15 cellular contexts compared by ENCODE assay signal in the genomic region with DNA sequence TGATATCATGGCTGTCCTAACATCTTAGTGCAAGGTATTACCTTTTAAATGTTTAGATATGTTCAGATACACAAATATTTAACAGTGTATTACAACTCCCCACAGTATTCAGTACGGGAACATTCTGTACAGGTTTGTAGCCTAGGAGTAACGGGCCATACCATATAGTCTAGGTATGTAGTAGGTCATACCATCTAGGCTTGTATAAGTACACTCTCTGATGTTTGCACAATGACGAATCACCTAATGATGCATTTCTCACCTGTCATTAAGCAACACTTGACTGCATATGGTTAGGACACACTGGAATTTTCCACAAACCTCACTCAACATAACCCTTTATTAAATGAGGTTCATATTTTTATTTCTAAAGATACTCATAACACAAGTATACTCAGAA.
DNase-seq lines count a peak whose midpoint lies in the region; ATAC-seq and TF ChIP-seq lines count a peak whose summit lies in the region.
"Had no signal": no experiment of that assay in that cellular context is flagged by ENCODE, and none has a peak within 500 bp of the region (broad histone marks: within the 10 kb centered on the region; RNA-seq: fewer than 3 reads in every experiment).

No MANE protein-coding gene starts in this region.

- DNase-seq in NCI-H1417 (lab: John Stamatoyannopoulos, UW) (peak in 2 of 3 experiments; percentile 6 to 64), NCI-H1417 treated with DMSO at 0.1 percent for 48 hours (lab: John Stamatoyannopoulos, UW) (no peak), PC-3 (peak; percentile 24), fibroblast of lung (ENCODE audit: low read depth in 2 of 2) (peak; percentile 0 to 40), renal cortical epithelial cell (ENCODE audit: low read depth) (peak; percentile 90), COLO829 (ENCODE audit: low spot score) (no peak), NCI-H526 (lab: John Stamatoyannopoulos, UW) (no peak), SK-N-SH (no peak)
- DNase-seq: CD4-positive, CD25-positive, alpha-beta regulatory T cell; immature natural killer cell; NCI-H187; NCI-H82; SHP77 had no signal

- H3K79me2 ChIP-seq in PC-3 (ENCODE audit: low read length) (no peaks in the 10 kb centered on the region; the same call in 1 of the 2 replicates), fibroblast of lung (ENCODE audit: control insufficient read depth, insufficient read depth, low read length) (no peaks in the 10 kb centered on the region), SK-N-SH (ENCODE audit: insufficient read depth) (peaks cover 14% of the 10 kb centered on the region; the same call in 1 of the 2 replicates)

- peak; percentile 73 for ATAC-seq in PC-3

- H3K36me3 ChIP-seq in PC-3 (ENCODE audit: low read depth, low read length), result peaks cover 14% of the 10 kb centered on the region
- no peaks in the 10 kb centered on the region for H3K36me3 ChIP-seq in fibroblast of lung (ENCODE audit: control insufficient read depth, insufficient read depth, low read length)
- peaks cover 11 to 23% of the 10 kb centered on the region in 2 experiments for H3K36me3 ChIP-seq in SK-N-SH (replicated peaks in 1 of 2; ENCODE audit: control insufficient read depth in 1 of 2, insufficient read depth in 2 of 2, low read length in 1 of 2)

- no peak overlapping the region for H3K9ac ChIP-seq in PC-3 (ENCODE audit: low read length)
- H3K9ac ChIP-seq in fibroblast of lung (ENCODE audit: insufficient read depth, low read length), result no peak overlapping the region
- no peak overlapping the region for H3K9ac ChIP-seq in SK-N-SH

- H3K4me3 ChIP-seq in PC-3 (ENCODE audit: low read length) (no peak overlapping the region), fibroblast of lung (replicated peaks in 1 of 4; ENCODE audit: control extremely low read depth in 1 of 4, insufficient read depth in 1 of 4, low read depth in 3 of 4, low read length in 4 of 4) (no peak overlapping the region), SK-N-SH (ENCODE audit: low read depth in 2 of 2, low read length in 1 of 2) (no peak overlapping the region)
- H3K4me3 ChIP-seq: cardiac muscle cell, suprapubic skin had no signal

- intact Hi-C loops in PC-3 (cut with micrococcal nuclease), result no loop called here

- POLR2A ChIA-PET in PC-3 (lab: Charles Lee; ENCODE audit: unreplicated experiment), result interaction anchor here (0.6 kb wide), 1 partner anchor 13 kb away, joined by 5 read pairs; no protein-coding TSS in a partner anchor
- POLR2A ChIA-PET in SK-N-SH (lab: Yijun Ruan, JAX), result no interaction called here

- no peak for TF ChIP-seq RAD21 in SK-N-SH (IDR thresholded peaks at IDR 0.05; ENCODE audit: low read length)

- TF ChIP-seq EP300 in SK-N-SH (IDR thresholded peaks at IDR 0.05; ENCODE audit: borderline replicate concordance in 1 of 2, low read depth in 1 of 2, low read length in 1 of 2), result no peak

- TF ChIP-seq CTCF in PC-3 (conservative IDR thresholded peaks at IDR 0.05; ENCODE audit: low read depth, low read length), result no peak
- no peak for TF ChIP-seq CTCF in fibroblast of lung (conservative IDR thresholded peaks at IDR 0.05 in 1 of 2, IDR thresholded peaks at IDR 0.05 in 1 of 2; ENCODE audit: low read depth in 1 of 2, low read length in 2 of 2)
- TF ChIP-seq CTCF in SK-N-SH (IDR thresholded peaks at IDR 0.05), result no peak

- H3K9me2 ChIP-seq in PC-3 (replicated peaks; ENCODE audit: low read length) (no peaks in the 10 kb centered on the region), SK-N-SH (no peaks in the 10 kb centered on the region)

- H3K4me2 ChIP-seq in PC-3 (ENCODE audit: low read length) (no peak overlapping the region), fibroblast of lung (ENCODE audit: extremely low read depth, insufficient read depth, low read length) (no peak overlapping the region), SK-N-SH (no peak overlapping the region)

- H3F3A ChIP-seq in PC-3 (ENCODE audit: low read length, unreplicated experiment), result no peaks in the 10 kb centered on the region
- H3F3A ChIP-seq in SK-N-SH (replicated peaks; ENCODE audit: insufficient read depth), result peaks cover 8% of the 10 kb centered on the region

- H3K27ac ChIP-seq in PC-3 (ENCODE audit: low read length) (peak overlapping the region; percentile 26; the same call in 1 of the 2 replicates), fibroblast of lung (ENCODE audit: insufficient read depth, low read length) (no peak overlapping the region), SK-N-SH (ENCODE audit: low read depth in 2 of 2, low read length in 1 of 2) (0 out of 4 replicates have a peak overlapping the region, but pooled peaks of 1 of the 2 experiments have one; percentile 15)
- H3K27ac ChIP-seq: cardiac muscle cell, suprapubic skin had no signal

- H4K20me1 ChIP-seq in PC-3 (ENCODE audit: low read length) (no peaks in the 10 kb centered on the region; the same call in 1 of the 2 replicates), fibroblast of lung (ENCODE audit: control insufficient read depth, extremely low read depth, insufficient read depth, low read length) (no peaks in the 10 kb centered on the region), SK-N-SH (ENCODE audit: insufficient read depth) (0 out of 2 replicates have a peak, but pooled peaks cover 3% of the 10 kb centered on the region)

- H3K27me3 ChIP-seq in PC-3 (ENCODE audit: low read length) (no peaks in the 10 kb centered on the region), fibroblast of lung (ENCODE audit: control insufficient read depth, insufficient read depth, low read length) (no peaks in the 10 kb centered on the region), SK-N-SH (ENCODE audit: insufficient read depth) (no peaks in the 10 kb centered on the region)
- H3K27me3 ChIP-seq: cardiac muscle cell, suprapubic skin had no signal

- H3K9me3 ChIP-seq in PC-3 (ENCODE audit: low read length) (no peaks in the 10 kb centered on the region), fibroblast of lung (ENCODE audit: control insufficient read depth, insufficient read depth, low read depth, low read length) (no peaks in the 10 kb centered on the region), SK-N-SH (no peaks in the 10 kb centered on the region)
- H3K9me3 ChIP-seq: suprapubic skin had no signal

- BruUV-seq in PC-3 (replicated peaks; lab: Mats Ljungman, UMichigan), result no TSS peak

- H2AFZ ChIP-seq in PC-3 (ENCODE audit: low read length) (no peak overlapping the region), fibroblast of lung (ENCODE audit: low read length) (no peak overlapping the region), SK-N-SH (ENCODE audit: low read depth) (no peak overlapping the region)

- H3K4me1 ChIP-seq in PC-3 (ENCODE audit: insufficient read depth, low read length), result peaks cover 8% of the 10 kb centered on the region
- no peaks in the 10 kb centered on the region for H3K4me1 ChIP-seq in fibroblast of lung (ENCODE audit: control insufficient read depth, extremely low read depth, insufficient read depth, low read length)
- H3K4me1 ChIP-seq in SK-N-SH (ENCODE audit: control insufficient read depth in 1 of 2, insufficient read depth in 2 of 2, low read depth in 1 of 2, low read length in 1 of 2), result no peaks in the 10 kb centered on the region; a peak in 1 of 4 replicates
- H3K4me1 ChIP-seq: suprapubic skin had no signal

- CTCF ChIA-PET in PC-3 (lab: Charles Lee) (no interaction called here), SK-N-SH (lab: Yijun Ruan, JAX) (interaction anchor here (0.6 kb wide), 1 partner anchor 42 kb away, joined by 3 read pairs; no protein-coding TSS in a partner anchor)

- WGBS in SK-N-SH (ENCODE audit: low lambda C conversion rate), result 58% methylated on average over 3 of the region's 3 CpGs

TF ChIP-seq in SK-N-SH, 30 proteins besides CTCF, POLR2A, EP300 and RAD21:
- no peak for TF ChIP-seq CHD2 (IDR thresholded peaks at IDR 0.05; ENCODE audit: low read length, partially characterized antibody)
- TF ChIP-seq TCF12 (IDR thresholded peaks at IDR 0.05), result no peak
TF ChIP-seq in SK-N-SH: peak in this region for 0.

Comparison
In these comparisons a context has a peak if more than half of its experiments do, and no peak if none do; other contexts are left out.
1. DNase-seq: peak in NCI-H1417 (2 of 3), PC-3 (single experiment), fibroblast of lung (2 of 2) and renal cortical epithelial cell (single experiment); none in NCI-H1417 treated with DMSO at 0.1 percent for 48 hours (single experiment), COLO829 (single experiment), NCI-H526 (0 of 2) and SK-N-SH (single experiment).